In genomic region chr16:67892899-67893790, GRCh38 we compare ENCODE assay signal across 1 cellular context.
TF ChIP-seq lines count a peak whose summit lies in the region.

Gene PSKH1 (plus strand): TSS chr16:67893254. CDS start chr16:67908750, 15,496 bp downstream.

TF ChIP-seq in GM12878, 131 proteins besides CTCF, POLR2A, EP300 and RAD21 (continued from another document):
- peak; percentile 15; the same call in 1 of the 2 replicates for TF ChIP-seq ZNF592 (IDR thresholded peaks at IDR 0.05)
- TF ChIP-seq HDAC2 (IDR thresholded peaks at IDR 0.05): no peak
- peak; percentile 29; the same call in 1 of the 2 replicates for TF ChIP-seq ATF3 (IDR thresholded peaks at IDR 0.05; ENCODE audit: borderline replicate concordance, extremely low read depth, low read depth, low read length)
- TF ChIP-seq CHD1 (IDR thresholded peaks at IDR 0.05; ENCODE audit: low read depth, low read length): no peak
- TF ChIP-seq RAD51 (IDR thresholded peaks at IDR 0.05): no peak
- TF ChIP-seq SKIL (IDR thresholded peaks at IDR 0.05; ENCODE audit: low read depth, poor library complexity, severe bottlenecking): no peak
- no peak for TF ChIP-seq IRF5 (IDR thresholded peaks at IDR 0.05; ENCODE audit: borderline replicate concordance)
- TF ChIP-seq SMAD5 (IDR thresholded peaks at IDR 0.05; ENCODE audit: low read depth): no peak
- no peak for TF ChIP-seq ZNF24 (IDR thresholded peaks at IDR 0.05)
- TF ChIP-seq NR2C1 (IDR thresholded peaks at IDR 0.05): peak; percentile 54
- TF ChIP-seq BCL3 (IDR thresholded peaks at IDR 0.05; ENCODE audit: borderline replicate concordance, insufficient read depth, low read depth, low read length, poor library complexity, severe bottlenecking): peak; percentile 46
- no peak; the same call in 1 of the 2 replicates for TF ChIP-seq POLR2AphosphoS5 (IDR thresholded peaks at IDR 0.05; ENCODE audit: low read length)
- 0 out of 2 replicates have a peak, but pooled peaks have one; percentile 61 for TF ChIP-seq CHD2 (IDR thresholded peaks at IDR 0.05; ENCODE audit: borderline replicate concordance, low read depth, low read length)
- peak; percentile 93 for TF ChIP-seq LARP7 (IDR thresholded peaks at IDR 0.05)
- no peak for TF ChIP-seq FOXK2 (IDR thresholded peaks at IDR 0.05)
- peak; percentile 55; the same call in 1 of the 2 replicates for TF ChIP-seq ASH2L (IDR thresholded peaks at IDR 0.05; ENCODE audit: borderline replicate concordance, low read depth)
- no peak for TF ChIP-seq CBX5 (IDR thresholded peaks at IDR 0.05; ENCODE audit: low read depth)
- TF ChIP-seq PBX3 (IDR thresholded peaks at IDR 0.05; ENCODE audit: insufficient replicate concordance, low read depth, low read length): peak; percentile 94
- TF ChIP-seq ZNF687 (IDR thresholded peaks at IDR 0.05): peak; percentile 56
- TF ChIP-seq SUZ12 (IDR thresholded peaks at IDR 0.05; ENCODE audit: unreplicated experiment): no peak
- TF ChIP-seq CREB1 (IDR thresholded peaks at IDR 0.05; ENCODE audit: low read depth): peak; percentile 99
- TF ChIP-seq RELB (IDR thresholded peaks at IDR 0.05; ENCODE audit: low read depth): 0 out of 2 replicates have a peak, but pooled peaks have one; percentile 38
- peak; percentile 95 for TF ChIP-seq YY1 (IDR thresholded peaks at IDR 0.05; ENCODE audit: low read depth, low read length)
- no peak for TF ChIP-seq NBN (IDR thresholded peaks at IDR 0.05)
- no peak for TF ChIP-seq IKZF2 (IDR thresholded peaks at IDR 0.05)
- TF ChIP-seq NR2C2 (IDR thresholded peaks at IDR 0.05; ENCODE audit: borderline replicate concordance, control insufficient read depth, insufficient read length, low read depth): no peak
- TF ChIP-seq CREM (IDR thresholded peaks at IDR 0.05; ENCODE audit: low read depth): peak; percentile 98
- TF ChIP-seq NR2F1 (conservative IDR thresholded peaks at IDR 0.05): peak; percentile 46; the same call in 1 of the 2 replicates
